15 cellular contexts compared by ENCODE assay signal in genomic region chr3:25437953-25438352, GRCh38. TPM values are rescaled to one million over a fixed set of nuclear protein-coding genes. Genes with fewer than 3 reads are reported as not detected.
"Had no signal": no experiment of that assay in that cellular context is flagged by ENCODE, and none has a peak within 500 bp of the region (broad histone marks: within the 10 kb centered on the region; RNA-seq: fewer than 3 reads in every experiment).

No MANE protein-coding gene starts in this region.

- H3K36me3 Mint-ChIP-seq: activated naive CD8-positive, alpha-beta T cell; naive thymus-derived CD4-positive, alpha-beta T cell had no signal

- H3K4me3 ChIP-seq: psoas muscle, sigmoid colon, suprapubic skin had no signal

- H3K4me1 ChIP-seq: psoas muscle, suprapubic skin had no signal

- H3K4me1 Mint-ChIP-seq: naive thymus-derived CD4-positive, alpha-beta T cell had no signal

- H3K9me3 ChIP-seq: neutrophil, psoas muscle, sigmoid colon, suprapubic skin had no signal

- H3K4me3 Mint-ChIP-seq: activated naive CD8-positive, alpha-beta T cell; naive thymus-derived CD4-positive, alpha-beta T cell; T-helper 2 cell treated with Interferon-gamma antibody and Interleukin-4, amounts not matched to agents 5 μg/mL and 100 μg/mL, for 36 hours had no signal

- H3K27ac ChIP-seq: neutrophil, psoas muscle, suprapubic skin had no signal

- H3K27me3 ChIP-seq: sigmoid colon, suprapubic skin had no signal

- H3K36me3 ChIP-seq: neutrophil, sigmoid colon, suprapubic skin had no signal

- H3K27ac Mint-ChIP-seq: activated naive CD8-positive, alpha-beta T cell; naive thymus-derived CD4-positive, alpha-beta T cell; T-helper 2 cell treated with Interferon-gamma antibody and Interleukin-4, amounts not matched to agents 5 μg/mL and 100 μg/mL, for 36 hours had no signal

- DNase-seq: activated CD4-positive, alpha-beta T cell treated with anti-CD3 and anti-CD28 coated beads, Interleukin-2, amount 50 U/mL, for 4 hours; activated gamma-delta T cell; activated T-cell treated with anti-CD3 and anti-CD28 coated beads, Interleukin-2, amount 50 U/mL, for 48 hours; amygdala; kidney; naive thymus-derived CD4-positive, alpha-beta T cell; psoas muscle; sigmoid colon; stimulated activated CD4-positive, alpha-beta T cell treated with anti-CD3 and anti-CD28 coated beads, Interleukin-4, amount 100 ng/mL, for 1 hour; stimulated activated CD8-positive, alpha-beta memory T cell treated with anti-CD3 and anti-CD28 coated beads, Interleukin-4, amount 100 ng/mL, for 48 hours; stimulated activated naive CD8-positive, alpha-beta T cell treated with anti-CD3 and anti-CD28 coated beads, Interleukin-15, Interleukin-2, amounts not matched to agents 100 U/mL and 50 U/mL, for 24 hours had no signal

- H3K9me3 Mint-ChIP-seq: T-helper 2 cell treated with Interferon-gamma antibody and Interleukin-4, amounts not matched to agents 5 μg/mL and 100 μg/mL, for 36 hours had no signal

RNA-seq across cellular contexts. Expression of gene RARB, which starts 9.9 kb away (rescaled TPM):
- total RNA-seq: naive thymus-derived CD4-positive, alpha-beta T cell had no signal
